ENCODE assay signal across 15 cellular contexts in genomic region chr3:139940622-139941021, GRCh38. TPM values are rescaled to one million over a fixed set of nuclear protein-coding genes. Genes with fewer than 3 reads are reported as not detected.
DNase-seq lines count a peak whose midpoint lies in the region; ATAC-seq and TF ChIP-seq lines count a peak whose summit lies in the region.
"Had no signal": no experiment of that assay in that cellular context is flagged by ENCODE, and none has a peak within 500 bp of the region (broad histone marks: within the 10 kb centered on the region; RNA-seq: fewer than 3 reads in every experiment).

No MANE protein-coding gene starts in this region.

- H3K4me3 ChIP-seq in heart right ventricle (no peak overlapping the region), right lobe of liver (no peak overlapping the region), esophagus squamous epithelium (no peak overlapping the region)

- TF ChIP-seq CTCF in 22Rv1 (IDR thresholded peaks at IDR 0.05) = no peak
- no peak for TF ChIP-seq CTCF in heart right ventricle (IDR thresholded peaks at IDR 0.05)
- no peak for TF ChIP-seq CTCF in right lobe of liver (IDR thresholded peaks at IDR 0.05)
- TF ChIP-seq CTCF in esophagus squamous epithelium (IDR thresholded peaks at IDR 0.05) = no peak

- 48 to 59% methylated on average over 1 of the region's 1 CpG for WGBS in heart right ventricle, 2 donors
- WGBS in right lobe of liver (ENCODE audit: insufficient coverage, low coverage, low lambda C conversion rate, missing lambda C conversion rate) = 19% methylated on average over 1 of the region's 1 CpG
- 50 to 69% methylated on average over 1 of the region's 1 CpG for WGBS in esophagus squamous epithelium, 2 donors

- intact Hi-C loops in heart right ventricle (cut with DNase I) (loop anchor here in 3 of 10 donors (2.0 to 5.0 kb wide), 4 partner anchors 37 to 922 kb away; no protein-coding TSS in a partner anchor), right lobe of liver (cut with DNase I) (no loop called here), esophagus squamous epithelium (cut with DNase I) (no loop called here)

- H3K4me1 ChIP-seq in heart right ventricle (peaks cover 0 to 40% (median 12%) of the 10 kb centered on the region in 9 donors), right lobe of liver (peaks cover 0 to 6% (median 2%) of the 10 kb centered on the region in 4 donors), esophagus squamous epithelium (peaks cover 9 to 11% (median 10%) of the 10 kb centered on the region in 3 donors)

- peak in 6 of 8 donors; percentile 63 to 89 (median 76) for ATAC-seq in heart right ventricle
- ATAC-seq in right lobe of liver = peak; percentile 82 to 94 (median 92)
- ATAC-seq in HG03097 (IDR thresholded peaks at IDR 0.05; ENCODE audit: low FRiP score, unreplicated experiment) = no peak

- DNase-seq in DMS53 (lab: John Stamatoyannopoulos, UW) = peak; percentile 78
- DNase-seq in heart right ventricle = peak in 1 of 2 donors; percentile 17
- no peak for DNase-seq in right lobe of liver
- DNase-seq in esophagus squamous epithelium (lab: John Stamatoyannopoulos, UW) = no peak
- no peak for DNase-seq in stimulated activated CD4-positive, alpha-beta T cell treated with anti-CD3 and anti-CD28 coated beads, Interleukin-12 subunit alpha, Interleukin-12 subunit beta, amount 100 ng/mL, for 4 hours
- DNase-seq: ACHN, AML-193, NCI-H1092 treated with DMSO at 0.1 percent for 48 hours, NCI-H1694 treated with DMSO at 0.1 percent for 48 hours, NCI-H446 treated with DMSO at 0.1 percent for 48 hours, NCI-H774 had no signal

- peak overlapping the region; percentile 41 for H3K27ac ChIP-seq in 22Rv1
- peak overlapping the region in 1 of 10 donors; percentile 26 for H3K27ac ChIP-seq in heart right ventricle
- H3K27ac ChIP-seq in right lobe of liver = no peak overlapping the region
- no peak overlapping the region for H3K27ac ChIP-seq in esophagus squamous epithelium
- H3K27ac ChIP-seq: KMS-11 had no signal

- H3K9me3 ChIP-seq in heart right ventricle (no peaks in the 10 kb centered on the region), right lobe of liver (no peaks in the 10 kb centered on the region), esophagus squamous epithelium (no peaks in the 10 kb centered on the region)

- TF ChIP-seq POLR2A in right lobe of liver (IDR thresholded peaks at IDR 0.05) (no peak), esophagus squamous epithelium (IDR thresholded peaks at IDR 0.05) (no peak)

- H3K36me3 ChIP-seq in heart right ventricle (no peaks in the 10 kb centered on the region), right lobe of liver (no peaks in the 10 kb centered on the region), esophagus squamous epithelium (no peaks in the 10 kb centered on the region)

- H3K27me3 ChIP-seq in heart right ventricle (peaks cover 0 to 30% (median 9%) of the 10 kb centered on the region in 7 donors), right lobe of liver (peaks cover 0 to 21% of the 10 kb centered on the region in 2 donors), esophagus squamous epithelium (peaks cover 0 to 46% (median 4%) of the 10 kb centered on the region in 4 donors)

RNA-seq across cellular contexts. Expression of gene CLSTN2, which starts 5.6 kb away (rescaled TPM):
- total RNA-seq in heart right ventricle = 10 to 100 TPM in 2 of 10 donors, 1 to 10 TPM in 8; 1.5 to 10.7 (median 5.5) TPM
- polyA plus RNA-seq in heart right ventricle = 1 to 10 TPM in 1 of 2 donors, under 1 TPM in 1; 0.57 to 1.0 TPM
- 1 to 10 TPM; 1.0 to 3.3 (median 2.0) TPM for total RNA-seq in right lobe of liver
- 1 to 10 TPM in 3 of 4 donors, under 1 TPM in 1; 0.53 to 5.0 (median 3.1) TPM for total RNA-seq in esophagus squamous epithelium
- total RNA-seq: MCF 10A had no signal
